Comparison of ENCODE assay signal across 11 cellular contexts in genomic region chr4:145623831-145624230, GRCh38. TPM values are rescaled to one million over a fixed set of nuclear protein-coding genes. Genes with fewer than 3 reads are reported as not detected.
DNase-seq lines count a peak whose midpoint lies in the region; ATAC-seq and TF ChIP-seq lines count a peak whose summit lies in the region.
"Had no signal": no experiment of that assay in that cellular context is flagged by ENCODE, and none has a peak within 500 bp of the region (broad histone marks: within the 10 kb centered on the region; RNA-seq: fewer than 3 reads in every experiment).

No MANE protein-coding gene starts in this region.

- H3K36me3 Mint-ChIP-seq in T-helper 1 cell treated with Interleukin-12 subunit alpha and Interleukin-12 subunit beta and Interleukin-4 antibody, amounts not matched to agents 30 μg/mL and 1 μg/mL, for 36 hours (ENCODE audit: low read depth), result peaks cover 17% of the 10 kb centered on the region

- no peak overlapping the region for H3K9ac ChIP-seq in HCT116 (ENCODE audit: low read length)

- H3K4me2 ChIP-seq in HCT116 (ENCODE audit: low read length), result peak overlapping the region; percentile 12; the same call in 1 of the 2 replicates

- no peak overlapping the region for H3K27ac ChIP-seq in HCT116 (ENCODE audit: low read depth, low read length)

- H3K9me2 ChIP-seq in HCT116 (ENCODE audit: insufficient read depth), result no peaks in the 10 kb centered on the region

- no peaks in the 10 kb centered on the region for H3K27me3 Mint-ChIP-seq in T-helper 1 cell treated with Interleukin-12 subunit alpha and Interleukin-12 subunit beta and Interleukin-4 antibody, amounts not matched to agents 30 μg/mL and 1 μg/mL, for 36 hours (ENCODE audit: low read depth)

- no peak overlapping the region for H2AFZ ChIP-seq in HCT116 (ENCODE audit: low read depth, low read length, poor library complexity, severe bottlenecking)

- no peaks in the 10 kb centered on the region for H3K9me3 ChIP-seq in HCT116 (ENCODE audit: control insufficient read depth in 1 of 2, insufficient read depth in 1 of 2, low read depth in 1 of 2, low read length in 2 of 2)

- no TSS peak for BruUV-seq in HCT116 (replicated peaks; lab: Mats Ljungman, UMichigan)

- no peaks in the 10 kb centered on the region for H3K36me3 ChIP-seq in HCT116 (ENCODE audit: control insufficient read depth in 1 of 2, insufficient read depth in 2 of 2, low read length in 2 of 2)

- DNase-seq in HCT116 (ENCODE audit: low read depth, low spot score) (no peak), glomerular endothelial cell (ENCODE audit: extremely low read depth, low read depth, low spot score) (peak; percentile 34), DMS114 treated with DMSO at 0.1 percent for 48 hours (lab: John Stamatoyannopoulos, UW; ENCODE audit: unreplicated experiment) (no peak), hippocampal formation (lab: John Stamatoyannopoulos, UW) (no peak), cardiac septum (ENCODE audit: low spot score) (no peak)
- DNase-seq: activated naive CD4-positive, alpha-beta T cell; GDM1; NCI-H1694 treated with DMSO at 0.1 percent for 48 hours had no signal

- H3K4me3 Mint-ChIP-seq in T-helper 1 cell treated with Interleukin-12 subunit alpha and Interleukin-12 subunit beta and Interleukin-4 antibody, amounts not matched to agents 30 μg/mL and 1 μg/mL, for 36 hours, result no peak overlapping the region

- CTCF ChIA-PET in HCT116 (lab: Charles Lee), result interaction anchor here (1.2 kb wide), 1 partner anchor 407 kb away, joined by 4 read pairs; no protein-coding TSS in a partner anchor

- H3K27me3 ChIP-seq in HCT116 (ENCODE audit: insufficient read depth, low read length), result no peaks in the 10 kb centered on the region

- peaks cover 4 to 16% of the 10 kb centered on the region in 2 experiments for H3K4me1 ChIP-seq in HCT116 (ENCODE audit: control insufficient read depth in 1 of 2, insufficient read depth in 2 of 2, low read length in 2 of 2)

- intact Hi-C loops in HCT116 (cut with micrococcal nuclease) (loop anchor here (10.0 kb wide), 1 partner anchor 1291 kb away; no protein-coding TSS in a partner anchor), cardiac septum (cut with DNase I) (loop anchor here (5.0 kb wide), 1 partner anchor 193 kb away; no protein-coding TSS in a partner anchor)

- H3K27ac Mint-ChIP-seq in T-helper 1 cell treated with Interleukin-12 subunit alpha and Interleukin-12 subunit beta and Interleukin-4 antibody, amounts not matched to agents 30 μg/mL and 1 μg/mL, for 36 hours, result peak overlapping the region; percentile 66

- TF ChIP-seq CTCF in HCT116 (IDR thresholded peaks at IDR 0.05 in 2 of 3, conservative IDR thresholded peaks at IDR 0.05 in 1 of 3; ENCODE audit: borderline replicate concordance in 1 of 3, insufficient read depth in 1 of 3, low read depth in 2 of 3, low read length in 2 of 3), result no peak

- peak; percentile 52 for ATAC-seq in GM18508 (IDR thresholded peaks at IDR 0.05; ENCODE audit: insufficient read depth, unreplicated experiment)
- no peak for ATAC-seq in HCT116
- no peak for ATAC-seq in GM21526 (IDR thresholded peaks at IDR 0.05; ENCODE audit: low FRiP score, unreplicated experiment)

- no peaks in the 10 kb centered on the region for H4K20me1 ChIP-seq in HCT116 (ENCODE audit: insufficient read depth)

- POLR2A ChIA-PET in HCT116 (lab: Charles Lee), result no interaction called here

- no peak for TF ChIP-seq POLR2A in HCT116 (IDR thresholded peaks at IDR 0.05; ENCODE audit: borderline replicate concordance, extremely low read depth, insufficient read depth, insufficient read length)

- no peak overlapping the region for H3K4me3 ChIP-seq in HCT116 (replicated peaks in 1 of 2; ENCODE audit: low read depth in 1 of 2, low read length in 2 of 2)

- TF ChIP-seq RAD21 in HCT116 (IDR thresholded peaks at IDR 0.05; ENCODE audit: low read depth), result no peak

- RAD21 ChIA-PET in HCT116 (lab: Charles Lee; ENCODE audit: low non-redundant PET in 1 of 2, low total read pairs in 2 of 2, uncharacterized antibody in 2 of 2, unreplicated experiment in 2 of 2), result no interaction called here

- H3K9me3 Mint-ChIP-seq in T-helper 1 cell treated with Interleukin-12 subunit alpha and Interleukin-12 subunit beta and Interleukin-4 antibody, amounts not matched to agents 30 μg/mL and 1 μg/mL, for 36 hours, result peaks cover 4% of the 10 kb centered on the region

- peaks cover 34% of the 10 kb centered on the region for H3K4me1 Mint-ChIP-seq in T-helper 1 cell treated with Interleukin-12 subunit alpha and Interleukin-12 subunit beta and Interleukin-4 antibody, amounts not matched to agents 30 μg/mL and 1 μg/mL, for 36 hours (ENCODE audit: low read depth)

- peaks cover 1% of the 10 kb centered on the region for H3K79me2 ChIP-seq in HCT116 (ENCODE audit: insufficient read depth, low read length)

TF ChIP-seq in HCT116, 20 proteins besides CTCF, POLR2A, EP300 and RAD21:
- TF ChIP-seq ATF3 (IDR thresholded peaks at IDR 0.05) (no peak), ZBTB33 (IDR thresholded peaks at IDR 0.05; ENCODE audit: extremely low read depth, insufficient replicate concordance, low read length) (no peak), POLR2AphosphoS5 (IDR thresholded peaks at IDR 0.05; ENCODE audit: low read depth, low read length) (no peak), TCF7L2 (IDR thresholded peaks at IDR 0.05; ENCODE audit: borderline replicate concordance, extremely low read depth, insufficient read depth, insufficient read length) (no peak), SP1 (IDR thresholded peaks at IDR 0.05; ENCODE audit: low read depth) (no peak)

RNA-seq across cellular contexts. Expression of gene MMAA, which starts 4.6 kb away (rescaled TPM):
- total RNA-seq in HCT116 (2021; ENCODE audit: unreplicated experiment) (3.6 TPM), glomerular endothelial cell (3.7 and 5.5 TPM in 2 replicates), cardiac septum (9.9 TPM)
- polyA plus RNA-seq in HCT116 (2012), result 2.3 and 2.8 TPM in 2 replicates

RNA-seq across cellular contexts. Expression of gene C4orf51, which starts 56.1 kb away (rescaled TPM):
- total RNA-seq in HCT116 (2021; ENCODE audit: unreplicated experiment) (not detected), glomerular endothelial cell (not detected in 2 replicates), cardiac septum (not detected)
- polyA plus RNA-seq in HCT116 (2012), result not detected in 2 replicates
